Comparison of ENCODE assay signal across 8 cellular contexts in genomic region chr20:46562373-46563169, GRCh38. TPM values are rescaled to one million over a fixed set of nuclear protein-coding genes. Genes with fewer than 3 reads are reported as not detected.
A peak's percentile ranks its signal among the peaks of the same experiment; 100 is the strongest.
DNase-seq lines count a peak whose midpoint lies in the region; ATAC-seq and TF ChIP-seq lines count a peak whose summit lies in the region.

No MANE protein-coding gene starts in this region.

- peak overlapping the region; percentile 10 for H3K27ac ChIP-seq in left ventricle myocardium inferior (replicated peaks)
- H3K27ac ChIP-seq in upper lobe of right lung: peak overlapping the region; percentile 5

- peak; percentile 92 for ATAC-seq in upper lobe of right lung

- peak overlapping the region; percentile 66 for H3K9ac ChIP-seq in adipocyte (ENCODE audit: low read length)

- H3K27me3 ChIP-seq in adipocyte (replicated peaks; ENCODE audit: control insufficient read depth, insufficient read depth, low read length): no peaks in the 10 kb centered on the region
- peaks cover 4% of the 10 kb centered on the region for H3K27me3 ChIP-seq in left ventricle myocardium inferior (ENCODE audit: low read depth)
- H3K27me3 ChIP-seq in upper lobe of right lung: no peaks in the 10 kb centered on the region

- intact Hi-C loops in left ventricle myocardium inferior (cut with micrococcal nuclease) (no loop called here), upper lobe of right lung (cut with DNase I) (no loop called here)

- H3K36me3 ChIP-seq in adipocyte (ENCODE audit: control insufficient read depth, insufficient read depth, low read length, severe bottlenecking): no peaks in the 10 kb centered on the region
- no peaks in the 10 kb centered on the region for H3K36me3 ChIP-seq in left ventricle myocardium inferior
- H3K36me3 ChIP-seq in upper lobe of right lung: no peaks in the 10 kb centered on the region

- H3K9me3 ChIP-seq in adipocyte (ENCODE audit: control insufficient read depth, low read length) (no peaks in the 10 kb centered on the region), left ventricle myocardium inferior (replicated peaks) (no peaks in the 10 kb centered on the region), upper lobe of right lung (no peaks in the 10 kb centered on the region)

- TF ChIP-seq CTCF in left ventricle myocardium inferior (IDR thresholded peaks at IDR 0.05; ENCODE audit: borderline replicate concordance) (peak; percentile 93), upper lobe of right lung (IDR thresholded peaks at IDR 0.05) (peak; percentile 91)

- DNase-seq in NCI-H1417 (lab: John Stamatoyannopoulos, UW) (peak; percentile 13 to 66 (median 62)), NCI-H1417 treated with DMSO at 0.1 percent for 48 hours (lab: John Stamatoyannopoulos, UW) (no peak), LoVo (ENCODE audit: low spot score) (peak; percentile 62), SKM-1 (lab: John Stamatoyannopoulos, UW; ENCODE audit: unreplicated experiment) (peak; percentile 70), adipocyte (ENCODE audit: low read depth) (peak; percentile 73), left ventricle myocardium inferior (peak; percentile 54), pons (ENCODE audit: low spot score) (peak; percentile 95), upper lobe of right lung (no peak)

- peak overlapping the region; percentile 69 for H3K4me3 ChIP-seq in adipocyte (ENCODE audit: low read length)
- H3K4me3 ChIP-seq in left ventricle myocardium inferior: peak overlapping the region; percentile 43
- H3K4me3 ChIP-seq in upper lobe of right lung: peak overlapping the region; percentile 28

- H3K4me1 ChIP-seq in adipocyte (ENCODE audit: control insufficient read depth, insufficient read depth, low read length) (peaks cover 30% of the 10 kb centered on the region), left ventricle myocardium inferior (peaks cover 15% of the 10 kb centered on the region), upper lobe of right lung (peaks cover 9% of the 10 kb centered on the region)

RNA-seq across cellular contexts. Expression of gene OCSTAMP, which starts 12.1 kb away (rescaled TPM):
- not detected for total RNA-seq in left ventricle myocardium inferior
- 0.43 TPM for total RNA-seq in upper lobe of right lung

RNA-seq across cellular contexts. Expression of gene ZNF334, which starts 49.2 kb away (rescaled TPM):
- total RNA-seq in left ventricle myocardium inferior: 0.71 TPM
- 3.0 TPM for total RNA-seq in upper lobe of right lung

Comparison
In these comparisons a context has a peak if more than half of its experiments do, and no peak if none do; other contexts are left out.
1. DNase-seq: peak in NCI-H1417 (3 of 3), LoVo (single experiment), SKM-1 (single experiment), adipocyte (single experiment), left ventricle myocardium inferior (single experiment) and pons (single experiment); none in NCI-H1417 treated with DMSO at 0.1 percent for 48 hours (single experiment) and upper lobe of right lung (single experiment).
2. Peak in every context shown above with its lines, with median percentiles within 50 percentile points of each other: H3K4me3 ChIP-seq.